1 cellular context compared by ENCODE assay signal in the genomic region with DNA sequence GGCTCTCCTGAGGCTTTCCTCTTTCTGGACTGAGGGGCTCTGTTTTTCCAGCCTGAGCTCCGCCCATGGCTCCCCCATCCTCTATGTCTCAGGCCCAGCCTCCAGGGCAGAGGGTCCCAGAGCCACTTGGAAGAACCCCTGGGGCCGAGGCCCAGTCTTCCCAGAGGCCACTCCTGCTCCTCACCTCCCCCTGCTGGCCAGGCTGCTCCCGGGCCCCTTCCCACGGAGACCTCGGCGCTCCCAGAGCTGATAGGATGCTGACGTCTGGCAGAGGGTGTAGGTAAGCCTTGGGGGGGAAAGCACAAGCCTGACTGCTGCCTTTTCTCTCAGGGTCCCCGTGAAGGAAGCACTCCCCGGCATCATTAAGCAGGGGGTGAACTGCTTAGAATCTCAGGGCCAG.
TF ChIP-seq lines count a peak whose summit lies in the region.

No MANE protein-coding gene starts in this region.

TF ChIP-seq in K562, 482 proteins besides CTCF, POLR2A, EP300 and RAD21:
- TF ChIP-seq, protein P1, sequence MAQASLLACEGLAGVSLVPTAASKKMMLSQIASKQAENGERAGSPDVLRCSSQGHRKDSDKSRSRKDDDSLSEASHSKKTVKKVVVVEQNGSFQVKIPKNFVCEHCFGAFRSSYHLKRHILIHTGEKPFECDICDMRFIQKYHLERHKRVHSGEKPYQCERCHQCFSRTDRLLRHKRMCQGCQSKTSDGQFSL (CRISPR knock-in tag; IDR thresholded peaks at IDR 0.05): no peak
- TF ChIP-seq, protein P1 (tag; IDR thresholded peaks at IDR 0.05): no peak
- no peak for TF ChIP-seq U2AF1 (optimal IDR thresholded peaks at IDR 0.05; ENCODE audit: low read depth, low read length)
- TF ChIP-seq, protein P2, sequence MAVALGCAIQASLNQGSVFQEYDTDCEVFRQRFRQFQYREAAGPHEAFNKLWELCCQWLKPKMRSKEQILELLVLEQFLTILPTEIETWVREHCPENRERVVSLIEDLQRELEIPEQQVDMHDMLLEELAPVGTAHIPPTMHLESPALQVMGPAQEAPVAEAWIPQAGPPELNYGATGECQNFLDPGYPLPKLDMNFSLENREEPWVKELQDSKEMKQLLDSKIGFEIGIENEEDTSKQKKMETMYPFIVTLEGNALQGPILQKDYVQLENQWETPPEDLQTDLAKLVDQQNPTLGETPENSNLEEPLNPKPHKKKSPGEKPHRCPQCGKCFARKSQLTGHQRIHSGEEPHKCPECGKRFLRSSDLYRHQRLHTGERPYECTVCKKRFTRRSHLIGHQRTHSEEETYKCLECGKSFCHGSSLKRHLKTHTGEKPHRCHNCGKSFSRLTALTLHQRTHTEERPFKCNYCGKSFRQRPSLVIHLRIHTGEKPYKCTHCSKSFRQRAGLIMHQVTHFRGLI (CRISPR knock-in tag; IDR thresholded peaks at IDR 0.05): no peak
- 0 out of 4 replicates have a peak, but pooled peaks of 1 of the 2 experiments have one; percentile 20 for TF ChIP-seq MAZ (CRISPR knock-in tag; conservative IDR thresholded peaks at IDR 0.05 in 1 of 2, IDR thresholded peaks at IDR 0.05 in 1 of 2)
- TF ChIP-seq NFE2L1 (tag; IDR thresholded peaks at IDR 0.05; ENCODE audit: borderline replicate concordance, low read depth): no peak
- no peak for TF ChIP-seq WHSC1 (IDR thresholded peaks at IDR 0.05; ENCODE audit: low read length)
- TF ChIP-seq SMC3 (conservative IDR thresholded peaks at IDR 0.05; ENCODE audit: insufficient read depth, low read depth, low read length): 0 out of 2 replicates have a peak, but pooled peaks have one; percentile 25
- TF ChIP-seq MYNN (IDR thresholded peaks at IDR 0.05): no peak
- no peak for TF ChIP-seq MYNN (CRISPR knock-in tag; IDR thresholded peaks at IDR 0.05)
- TF ChIP-seq, protein P3, sequence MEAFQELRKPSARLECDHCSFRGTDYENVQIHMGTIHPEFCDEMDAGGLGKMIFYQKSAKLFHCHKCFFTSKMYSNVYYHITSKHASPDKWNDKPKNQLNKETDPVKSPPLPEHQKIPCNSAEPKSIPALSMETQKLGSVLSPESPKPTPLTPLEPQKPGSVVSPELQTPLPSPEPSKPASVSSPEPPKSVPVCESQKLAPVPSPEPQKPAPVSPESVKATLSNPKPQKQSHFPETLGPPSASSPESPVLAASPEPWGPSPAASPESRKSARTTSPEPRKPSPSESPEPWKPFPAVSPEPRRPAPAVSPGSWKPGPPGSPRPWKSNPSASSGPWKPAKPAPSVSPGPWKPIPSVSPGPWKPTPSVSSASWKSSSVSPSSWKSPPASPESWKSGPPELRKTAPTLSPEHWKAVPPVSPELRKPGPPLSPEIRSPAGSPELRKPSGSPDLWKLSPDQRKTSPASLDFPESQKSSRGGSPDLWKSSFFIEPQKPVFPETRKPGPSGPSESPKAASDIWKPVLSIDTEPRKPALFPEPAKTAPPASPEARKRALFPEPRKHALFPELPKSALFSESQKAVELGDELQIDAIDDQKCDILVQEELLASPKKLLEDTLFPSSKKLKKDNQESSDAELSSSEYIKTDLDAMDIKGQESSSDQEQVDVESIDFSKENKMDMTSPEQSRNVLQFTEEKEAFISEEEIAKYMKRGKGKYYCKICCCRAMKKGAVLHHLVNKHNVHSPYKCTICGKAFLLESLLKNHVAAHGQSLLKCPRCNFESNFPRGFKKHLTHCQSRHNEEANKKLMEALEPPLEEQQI (IDR thresholded peaks at IDR 0.05): no peak
- TF ChIP-seq ZNF239 (CRISPR knock-in tag; IDR thresholded peaks at IDR 0.05): no peak
- TF ChIP-seq FOSL1 (tag; conservative IDR thresholded peaks at IDR 0.05): no peak
TF ChIP-seq in K562: peak in this region for 2.
